Comparison of ENCODE assay signal across 1 cellular context in genomic region chr3:185950720-185951119, GRCh38.
TF ChIP-seq lines count a peak whose summit lies in the region.

No MANE protein-coding gene starts in this region.

TF ChIP-seq in GM23338, 12 proteins besides CTCF, POLR2A, EP300 and RAD21 (continued from another document):
- TF ChIP-seq ZNF462 (CRISPR knock-in tag; IDR thresholded peaks at IDR 0.05) (no peak), ZNF114 (CRISPR knock-in tag; IDR thresholded peaks at IDR 0.05) (no peak), EZH2 (IDR thresholded peaks at IDR 0.05; ENCODE audit: low read depth, unreplicated experiment) (no peak), NANOG (IDR thresholded peaks at IDR 0.05; ENCODE audit: borderline replicate concordance) (no peak), CREB1 (CRISPR knock-in tag; IDR thresholded peaks at IDR 0.05; ENCODE audit: low read depth) (no peak)
TF ChIP-seq in GM23338: peak in this region for 0.
